Comparison of ENCODE assay signal across 31 cellular contexts in genomic region chr16:7431723-7432122, GRCh38.
"Had no signal": no experiment of that assay in that cellular context is flagged by ENCODE, and none has a peak within 500 bp of the region (broad histone marks: within the 10 kb centered on the region; RNA-seq: fewer than 3 reads in every experiment).

No MANE protein-coding gene starts in this region.

- H3K27me3 ChIP-seq: ascending aorta, cardiac muscle cell had no signal

- H3K27ac ChIP-seq: ascending aorta, cardiac muscle cell, VCaP had no signal

- H3K4me1 ChIP-seq: ascending aorta had no signal

- H3K36me3 ChIP-seq: ascending aorta, cardiac muscle cell had no signal

- FAIRE-seq: bronchial epithelial cell, TTC549 had no signal

- H3K4me3 ChIP-seq: ascending aorta, cardiac muscle cell had no signal

- DNase-seq: activated B cell treated with CpG ODN at 0.5 μM for 24 hours; activated CD4-positive, alpha-beta memory T cell treated with anti-CD3 and anti-CD28 coated beads for 36 hours; activated CD4-positive, alpha-beta T cell treated with anti-CD3 and anti-CD28 coated beads for 4 hours; activated CD4-positive, alpha-beta T cell treated with anti-CD3 and anti-CD28 coated beads, Interleukin-2, amount 10 ng/mL, durations not matched to agents 24 days and 14 days; activated CD4-positive, alpha-beta T cell treated with anti-CD3 and anti-CD28 coated beads, Interleukin-2, amount 50 U/mL, for 1 hour; activated CD4-positive, alpha-beta T cell treated with anti-CD3 and anti-CD28 coated beads, Interleukin-2, amount 50 U/mL, for 4 hours; activated CD4-positive, CD25-positive, alpha-beta regulatory T cell treated with anti-CD3 and anti-CD28 coated beads, Interleukin-2, amount 50 U/mL, for 72 hours; activated CD8-positive, alpha-beta memory T cell treated with anti-CD3 and anti-CD28 coated beads for 24 hours; activated CD8-positive, alpha-beta memory T cell treated with anti-CD3 and anti-CD28 coated beads, Interleukin-2, amount 10 ng/mL, durations not matched to agents 7 days and 5 days; activated CD8-positive, alpha-beta memory T cell treated with anti-CD3 and anti-CD28 coated beads, Interleukin-2, amount 50 U/mL, for 48 hours; activated CD8-positive, alpha-beta T cell treated with anti-CD3 and anti-CD28 coated beads, Interleukin-2, amount 10 ng/mL, durations not matched to agents 7 days and 5 days; activated effector memory CD4-positive, alpha-beta T cell treated with Interleukin-2 at 50 U/mL for 16 hours; activated gamma-delta T cell; activated naive CD4-positive, alpha-beta T cell treated with anti-CD3 and anti-CD28 coated beads, Interleukin-2, amount 10 ng/mL, durations not matched to agents 7 days and 5 days; activated naive CD4-positive, alpha-beta T cell treated with Interleukin-2 at 50 U/mL for 16 hours; activated naive CD8-positive, alpha-beta T cell treated with anti-CD3 and anti-CD28 coated beads, Interleukin-2, amount 10 ng/mL, durations not matched to agents 7 days and 5 days; activated naive CD8-positive, alpha-beta T cell treated with anti-CD3 and anti-CD28 coated beads, Interleukin-2, amount 50 U/mL, for 24 hours; activated T-cell treated with anti-CD3 and anti-CD28 coated beads, Interleukin-2, amount 50 U/mL, for 24 hours; activated T-cell treated with anti-CD3 and anti-CD28 coated beads, Interleukin-2, amount 50 U/mL, for 48 hours; amygdala; anterior cingulate cortex; caudate nucleus; cerebellar nuclear complex; T-helper 1 cell; T-helper 2 cell; T-helper 9 cell had no signal

- ATAC-seq: activated CD8-positive, alpha-beta memory T cell treated with anti-CD3 and anti-CD28 coated beads, Interleukin-2, amount 10 ng/mL, durations not matched to agents 7 days and 5 days; activated CD8-positive, alpha-beta T cell treated with anti-CD3 and anti-CD28 coated beads, Interleukin-2, amount 10 ng/mL, durations not matched to agents 7 days and 5 days; activated naive CD8-positive, alpha-beta T cell treated with anti-CD3 and anti-CD28 coated beads, Interleukin-2, amount 50 U/mL, for 24 hours had no signal
